In genomic region chr12:75390899-75391538, GRCh38 we compare ENCODE assay signal across 9 cellular contexts. TPM values are rescaled to one million over a fixed set of nuclear protein-coding genes. Genes with fewer than 3 reads are reported as not detected.
DNase-seq lines count a peak whose midpoint lies in the region; ATAC-seq and TF ChIP-seq lines count a peak whose summit lies in the region.
"Had no signal": no experiment of that assay in that cellular context is flagged by ENCODE, and none has a peak within 500 bp of the region (broad histone marks: within the 10 kb centered on the region; RNA-seq: fewer than 3 reads in every experiment).

TSS of gene GLIPR1L2 (plus strand) at chr12:75391089. CDS start at chr12:75391117, 28 bp downstream.

- H3K4me3 Mint-ChIP-seq in chondrocyte (ENCODE audit: unreplicated experiment): peak within 1 kb of the TSS; percentile 83

- peak within 1 kb of the TSS; percentile 58 for H3K4me3 ChIP-seq in AG09309 (ENCODE audit: control insufficient read depth, low read depth, low read length)
- H3K4me3 ChIP-seq in kidney epithelial cell (ENCODE audit: low read depth, low read length): peak within 1 kb of the TSS; percentile 75
- H3K4me3 ChIP-seq: SK-N-MC had no signal

- peak; percentile 91 for TF ChIP-seq CTCF in AG09309 (IDR thresholded peaks at IDR 0.05; ENCODE audit: control insufficient read depth, insufficient read depth, low read depth, low read length, missing control alignments)
- peak; percentile 93 for TF ChIP-seq CTCF in chondrocyte (IDR thresholded peaks at IDR 0.05)
- TF ChIP-seq CTCF in kidney epithelial cell (IDR thresholded peaks at IDR 0.05; ENCODE audit: insufficient read depth, low read length, poor library complexity, severe bottlenecking): peak; percentile 95

- no peaks in the 10 kb centered on the region for H3K36me3 ChIP-seq in kidney epithelial cell (ENCODE audit: control insufficient read depth, insufficient read depth, low read length)

- H3K27me3 ChIP-seq in kidney epithelial cell (ENCODE audit: control insufficient read depth, insufficient read depth, low read length): no peaks in the 10 kb centered on the region

- peak; percentile 98 for ATAC-seq in HG03196 (IDR thresholded peaks at IDR 0.05; ENCODE audit: unreplicated experiment)

- H3K36me3 Mint-ChIP-seq in chondrocyte (ENCODE audit: low read depth): no peaks in the 10 kb centered on the region

- DNase-seq in AG09309 (ENCODE audit: low read depth): peak; percentile 85
- DNase-seq in NCI-H345 (lab: John Stamatoyannopoulos, UW): peak; percentile 98
- peak; percentile 85 for DNase-seq in activated CD4-positive, alpha-beta T cell treated with anti-CD3 and anti-CD28 coated beads for 24 hours (ENCODE audit: low read depth in 2 of 2)
- peak; percentile 96 for DNase-seq in chondrocyte (ENCODE audit: low spot score)
- peak; percentile 90 for DNase-seq in kidney epithelial cell (ENCODE audit: low read depth)
- peak; percentile 94 for DNase-seq in stimulated activated CD4-positive, alpha-beta T cell treated with anti-CD3 and anti-CD28 coated beads, Interleukin-15, amount 100 ng/mL, for 24 hours

- in situ Hi-C loops in GM18951 (cut with MboI; ENCODE audit: low sequenced_read_pairs, unreplicated experiment): no loop called here

- peak within 1 kb of the TSS; percentile 91 for H3K27ac Mint-ChIP-seq in chondrocyte (ENCODE audit: unreplicated experiment)

- TF ChIP-seq POLR2A in GM18951 (IDR thresholded peaks at IDR 0.05; ENCODE audit: extremely low read depth, insufficient read depth, insufficient read length): peak; percentile 51

- no peaks in the 10 kb centered on the region for H3K27me3 Mint-ChIP-seq in chondrocyte (ENCODE audit: low read depth)

- peaks cover 36% of the 10 kb centered on the region for H3K4me1 Mint-ChIP-seq in chondrocyte (ENCODE audit: low read depth)

- H3K9me3 Mint-ChIP-seq in chondrocyte (ENCODE audit: low read depth): no peaks in the 10 kb centered on the region

RNA-seq across cellular contexts. Expression of gene GLIPR1L2, which starts in this region (rescaled TPM):
- 0.44 to 0.97 TPM (median 0.65 TPM) in 3 replicates for total RNA-seq in chondrocyte
- 0.14 and 0.29 TPM in 2 replicates for total RNA-seq in kidney epithelial cell

Comparison
In these comparisons a context has a peak if more than half of its experiments do, and no peak if none do; other contexts are left out.
1. Peak in every context shown above with its lines: DNase-seq, ATAC-seq and H3K4me3 ChIP-seq.
2. Peak in DNase-seq in chondrocyte; RNA of the gene not detected or under 1 TPM.
3. Peak in DNase-seq and H3K4me3 ChIP-seq in kidney epithelial cell; RNA of the gene not detected or under 1 TPM.